Comparison of ENCODE assay signal across 19 cellular contexts in genomic region chr5:172725273-172725672, GRCh38. TPM values are rescaled to one million over a fixed set of nuclear protein-coding genes. Genes with fewer than 3 reads are reported as not detected.
DNase-seq lines count a peak whose midpoint lies in the region; ATAC-seq, FAIRE-seq and TF ChIP-seq lines count a peak whose summit lies in the region.
"Had no signal": no experiment of that assay in that cellular context is flagged by ENCODE, and none has a peak within 500 bp of the region (broad histone marks: within the 10 kb centered on the region; RNA-seq: fewer than 3 reads in every experiment).

No MANE protein-coding gene starts in this region.

- H3K27ac ChIP-seq in kidney (ENCODE audit: low read depth in 2 of 2, low read length in 2 of 2) = no peak overlapping the region
- peak overlapping the region; percentile 35 to 88 (median 80) for H3K27ac ChIP-seq in right lobe of liver
- H3K27ac ChIP-seq: GM23248 had no signal

- H3K9me3 ChIP-seq in kidney (ENCODE audit: control insufficient read depth in 1 of 2, low read length in 2 of 2) = no peaks in the 10 kb centered on the region
- no peaks in the 10 kb centered on the region for H3K9me3 ChIP-seq in right lobe of liver
- H3K9me3 ChIP-seq: Caco-2 had no signal

- no peak for TF ChIP-seq POLR2A in right lobe of liver (IDR thresholded peaks at IDR 0.05)

- no peak overlapping the region for H3K4me3 ChIP-seq in kidney (ENCODE audit: low read length in 2 of 2)
- peak overlapping the region in 1 of 3 donors; percentile 13 for H3K4me3 ChIP-seq in right lobe of liver
- H3K4me3 ChIP-seq: GM23248 had no signal

- H3K36me3 ChIP-seq in kidney (ENCODE audit: control insufficient read depth in 1 of 2, insufficient read depth in 2 of 2, low read length in 2 of 2) (no peaks in the 10 kb centered on the region), right lobe of liver (no peaks in the 10 kb centered on the region)

- intact Hi-C loops in kidney (cut with DNase I) (no loop called here), right lobe of liver (cut with DNase I) (loop anchor here in 1 of 2 donors (5.0 kb wide), 1 partner anchor 37 kb away; no protein-coding TSS in a partner anchor), posterior vena cava (cut with DNase I) (loop anchor here in 1 of 2 donors (5.0 kb wide), 1 partner anchor 37 kb away; no protein-coding TSS in a partner anchor)

- no peak for TF ChIP-seq CTCF in kidney (IDR thresholded peaks at IDR 0.05; ENCODE audit: borderline replicate concordance, extremely low read depth, insufficient read depth)
- no peak for TF ChIP-seq CTCF in right lobe of liver (IDR thresholded peaks at IDR 0.05)

- 38% methylated on average over 9 of the region's 10 CpGs for WGBS in right lobe of liver (ENCODE audit: insufficient coverage, low coverage, low lambda C conversion rate, missing lambda C conversion rate)

- ATAC-seq in left lobe of liver = peak; percentile 83
- peak; percentile 76 to 86 (median 84) for ATAC-seq in right lobe of liver
- ATAC-seq in HG03342 (IDR thresholded peaks at IDR 0.05; ENCODE audit: unreplicated experiment) = no peak

- no peak overlapping the region for H3K9ac ChIP-seq in kidney (ENCODE audit: low read length in 2 of 2)
- H3K9ac ChIP-seq: GM23248 had no signal

- DNase-seq in kidney (peak; percentile 46), left lobe of liver (ENCODE audit: low spot score) (peak; percentile 92), right lobe of liver (peak; percentile 81 to 92 (median 92)), posterior vena cava (ENCODE audit: low spot score) (peak; percentile 61), SKM-1 (lab: John Stamatoyannopoulos, UW; ENCODE audit: unreplicated experiment) (no peak), NOMO-1 treated with dmso at 0.1 percent for 144 hours (lab: John Stamatoyannopoulos, UW; ENCODE audit: unreplicated experiment) (no peak)
- DNase-seq: C1 segment of cervical spinal cord; Caco-2; CD4-positive, alpha-beta memory T cell; DMS153; DND-41; GM23248; H7; HCEC 1CT had no signal

- H3K4me1 ChIP-seq in kidney (ENCODE audit: control insufficient read depth in 1 of 2, insufficient read depth in 1 of 2, low read depth in 1 of 2, low read length in 2 of 2) = peaks cover 12 to 19% of the 10 kb centered on the region in 2 donors
- peaks cover 0 to 59% (median 27%) of the 10 kb centered on the region in 4 donors for H3K4me1 ChIP-seq in right lobe of liver

- FAIRE-seq in kidney (lab: Jason Lieb, UNC) = no peak
- FAIRE-seq: G401.6, GM12892, GM19239, H1 had no signal

- H3K27me3 ChIP-seq in right lobe of liver = no peaks in the 10 kb centered on the region

RNA-seq across cellular contexts. Expression of gene DUSP1, which starts 45.7 kb away (rescaled TPM):
- 172 TPM for total RNA-seq in kidney
- 298 TPM for polyA plus RNA-seq in kidney (ENCODE audit: insufficient read depth, low read depth, low replicate concordance)
- total RNA-seq in left lobe of liver = 145 TPM
- 100 to 1,000 TPM; 106 to 407 (median 232) TPM for total RNA-seq in right lobe of liver
- 1,000 to 10,000 TPM in 1 of 2 donors, 100 to 1,000 TPM in 1; 445 to 1,411 TPM for total RNA-seq in posterior vena cava

Comparison
In these comparisons a context has a peak if more than half of its experiments do, and no peak if none do; other contexts are left out.
1. DNase-seq: peak in kidney (single experiment), left lobe of liver (single experiment), right lobe of liver (3 of 3) and posterior vena cava (single experiment); none in SKM-1 (single experiment) and NOMO-1 treated with dmso at 0.1 percent for 144 hours (single experiment).
2. H3K27ac ChIP-seq: peak in right lobe of liver (3 of 3); none in kidney (0 of 2).